19 cellular contexts compared by ENCODE assay signal in the genomic region with DNA sequence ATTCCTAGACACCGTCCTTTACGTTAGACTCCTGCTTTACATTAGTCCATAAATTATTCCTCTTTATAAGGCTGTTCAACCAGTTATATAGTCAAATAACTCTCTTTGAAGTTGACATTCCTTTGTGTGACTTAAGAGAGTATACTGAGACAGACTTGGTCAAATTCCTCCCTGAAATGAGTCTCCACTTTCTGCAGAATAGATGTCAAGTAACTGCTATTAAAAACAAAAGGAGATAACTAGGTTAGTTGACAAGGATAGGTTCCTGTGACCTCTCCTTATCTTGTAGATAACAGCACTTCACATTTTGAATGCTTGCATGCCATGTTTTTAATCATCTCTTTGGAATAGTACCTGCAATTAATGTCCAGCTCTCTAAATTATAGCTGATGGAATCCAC. TPM values are rescaled to one million over a fixed set of nuclear protein-coding genes. Genes with fewer than 3 reads are reported as not detected.
"Had no signal": no experiment of that assay in that cellular context is flagged by ENCODE, and none has a peak within 500 bp of the region (broad histone marks: within the 10 kb centered on the region; RNA-seq: fewer than 3 reads in every experiment).

No MANE protein-coding gene starts in this region.

- H3K27me3 ChIP-seq: adrenal gland, thyroid gland, uterus had no signal

- H3K27ac ChIP-seq: adrenal gland, psoas muscle, thyroid gland had no signal

- H3K27me3 Mint-ChIP-seq: memory B cell had no signal

- H3K36me3 ChIP-seq: adrenal gland, left lung, thyroid gland, uterus had no signal

- H3K4me1 Mint-ChIP-seq: stimulated activated effector memory CD8-positive, alpha-beta T cell treated with anti-CD3 and anti-CD28 coated beads, Interleukin-12 subunit alpha, Interleukin-12 subunit beta, amount 100 ng/mL, for 72 hours had no signal

- H3K4me1 ChIP-seq: psoas muscle had no signal

- H3K9me3 Mint-ChIP-seq: activated CD4-positive, alpha-beta memory T cell treated with anti-CD3 and anti-CD28 coated beads for 36 hours; activated T-helper 2 cell treated with anti-CD3 and anti-CD28 coated beads, Interferon-gamma antibody, Interleukin-2, Interleukin-4, amounts not matched to agents 10 μg/mL and 5 μg/mL and 100 μg/mL, durations not matched to agents 14 hours and 24 hours and 36 hours; memory B cell; nephron progenitor cell had no signal

- ATAC-seq: activated CD8-positive, alpha-beta memory T cell treated with anti-CD3 and anti-CD28 coated beads, Interleukin-2, amount 10 ng/mL, durations not matched to agents 7 days and 5 days; esophagus mucosa; left lung; psoas muscle; stimulated activated effector memory CD8-positive, alpha-beta T cell treated with anti-CD3 and anti-CD28 coated beads, Interleukin-12 subunit alpha, Interleukin-12 subunit beta, amount 100 ng/mL, for 72 hours had no signal

- H3K9me3 ChIP-seq: adrenal gland, left lung, psoas muscle, thyroid gland, uterus had no signal

- H3K27ac Mint-ChIP-seq: activated CD4-positive, alpha-beta memory T cell treated with anti-CD3 and anti-CD28 coated beads for 36 hours; activated CD8-positive, alpha-beta memory T cell treated with anti-CD3 and anti-CD28 coated beads, Interleukin-2, amount 10 ng/mL, durations not matched to agents 7 days and 5 days; activated T-helper 2 cell treated with anti-CD3 and anti-CD28 coated beads, Interferon-gamma antibody, Interleukin-2, Interleukin-4, amounts not matched to agents 10 μg/mL and 5 μg/mL and 100 μg/mL, durations not matched to agents 14 hours and 24 hours and 36 hours; memory B cell; nephron progenitor cell; stimulated activated effector memory CD8-positive, alpha-beta T cell treated with anti-CD3 and anti-CD28 coated beads, Interleukin-12 subunit alpha, Interleukin-12 subunit beta, amount 100 ng/mL, for 72 hours had no signal

- H3K4me3 ChIP-seq: adrenal gland, left lung, psoas muscle, thyroid gland, uterus had no signal

- DNase-seq: activated CD4-positive, alpha-beta memory T cell treated with anti-CD3 and anti-CD28 coated beads for 36 hours; activated CD8-positive, alpha-beta memory T cell treated with anti-CD3 and anti-CD28 coated beads, Interleukin-2, amount 10 ng/mL, durations not matched to agents 7 days and 5 days; activated naive CD4-positive, alpha-beta T cell treated with anti-CD3 and anti-CD28 coated beads, Interleukin-2, amount 50 U/mL, for 16 hours; activated T-cell treated with anti-CD3 and anti-CD28 coated beads, Interleukin-2, amount 50 U/mL, for 1 hour; adrenal gland; hippocampal formation; left lung; nephron progenitor cell; occipital lobe; psoas muscle; stimulated activated CD4-positive, alpha-beta T cell treated with anti-CD3 and anti-CD28 coated beads, Interleukin-12 subunit alpha, Interleukin-12 subunit beta, amount 100 ng/mL, for 4 hours; T-helper 1 cell; T1000; thyroid gland; uterus had no signal

- H3K4me3 Mint-ChIP-seq: activated CD4-positive, alpha-beta memory T cell treated with anti-CD3 and anti-CD28 coated beads for 36 hours; activated CD8-positive, alpha-beta memory T cell treated with anti-CD3 and anti-CD28 coated beads, Interleukin-2, amount 10 ng/mL, durations not matched to agents 7 days and 5 days; memory B cell; nephron progenitor cell; stimulated activated effector memory CD8-positive, alpha-beta T cell treated with anti-CD3 and anti-CD28 coated beads, Interleukin-12 subunit alpha, Interleukin-12 subunit beta, amount 100 ng/mL, for 72 hours had no signal

- H3K36me3 Mint-ChIP-seq: activated CD4-positive, alpha-beta memory T cell treated with anti-CD3 and anti-CD28 coated beads for 36 hours; activated CD8-positive, alpha-beta memory T cell treated with anti-CD3 and anti-CD28 coated beads, Interleukin-2, amount 10 ng/mL, durations not matched to agents 7 days and 5 days; memory B cell; stimulated activated effector memory CD8-positive, alpha-beta T cell treated with anti-CD3 and anti-CD28 coated beads, Interleukin-12 subunit alpha, Interleukin-12 subunit beta, amount 100 ng/mL, for 72 hours had no signal

RNA-seq across cellular contexts. Expression of gene GUCY1A1, which starts 5.7 kb away (rescaled TPM):
- total RNA-seq: activated CD4-positive, alpha-beta memory T cell treated with anti-CD3 and anti-CD28 coated beads for 36 hours; activated T-helper 2 cell treated with anti-CD3 and anti-CD28 coated beads, Interferon-gamma antibody, Interleukin-2, Interleukin-4, amounts not matched to agents 10 μg/mL and 5 μg/mL and 100 μg/mL, durations not matched to agents 14 hours and 24 hours and 36 hours had no signal
